Comparison of ENCODE assay signal across 20 cellular contexts in the genomic region with DNA sequence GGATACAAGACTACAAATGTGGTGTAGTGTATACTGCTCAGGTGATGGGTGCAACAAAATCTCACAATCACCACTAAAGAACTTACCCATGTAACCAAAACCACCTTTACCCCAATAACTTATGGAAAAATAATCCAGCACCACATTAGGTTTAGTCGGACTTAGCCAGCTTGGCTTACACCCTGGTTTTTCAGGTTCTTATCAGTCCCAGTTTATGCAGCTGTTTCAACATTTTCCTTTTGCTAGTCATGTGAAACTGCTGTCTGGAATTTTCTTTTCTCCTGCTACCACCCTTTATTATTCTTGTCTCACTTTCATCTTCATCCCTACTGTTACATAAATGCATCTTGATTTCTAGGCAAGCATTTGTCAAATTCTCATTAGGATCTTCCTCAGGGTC. TPM values are rescaled to one million over a fixed set of nuclear protein-coding genes. Genes with fewer than 3 reads are reported as not detected.
DNase-seq lines count a peak whose midpoint lies in the region; ATAC-seq, FAIRE-seq and TF ChIP-seq lines count a peak whose summit lies in the region.
"Had no signal": no experiment of that assay in that cellular context is flagged by ENCODE, and none has a peak within 500 bp of the region (broad histone marks: within the 10 kb centered on the region; RNA-seq: fewer than 3 reads in every experiment).

No MANE protein-coding gene starts in this region.

- no peaks in the 10 kb centered on the region for H3K79me2 ChIP-seq in H1 (ENCODE audit: control insufficient read depth in 1 of 2, insufficient read depth in 2 of 2, low read length in 2 of 2)

- no peak overlapping the region for H4K5ac ChIP-seq in H1 (ENCODE audit: insufficient read length, low read depth, low read length)

- H3K27me3 Mint-ChIP-seq in CD4-positive, alpha-beta T cell, result peaks cover 4% of the 10 kb centered on the region
- H3K27me3 Mint-ChIP-seq in natural killer cell treated with Interleukin-12 subunit alpha and Interleukin-12 subunit beta and Interleukin-15 and Interleukin-18, amount 100 ng/mL, for 72 hours, result peaks cover 0 to 18% of the 10 kb centered on the region in 2 donors
- H3K27me3 Mint-ChIP-seq: CD4-positive, alpha-beta memory T cell had no signal

- CTCF ChIA-PET in H1 (lab: Charles Lee; ENCODE audit: partially characterized antibody), result interaction anchor here (0.9 to 1.4 kb wide), 2 partner anchors 12 to 106 kb away, joined by 3 to 4 read pairs; no protein-coding TSS in a partner anchor
- CTCF ChIA-PET in CD4-positive, alpha-beta T cell (lab: Charles Lee), result interaction anchor here (1.5 kb wide), 1 partner anchor 23 kb away, joined by 3 read pairs; no protein-coding TSS in a partner anchor

- no peaks in the 10 kb centered on the region for H3K79me1 ChIP-seq in H1 (ENCODE audit: low read depth, low read length)

- no peak overlapping the region for H4K8ac ChIP-seq in H1 (ENCODE audit: extremely low read depth, insufficient read depth, low read length)

- no peak overlapping the region; the same call in 1 of the 2 replicates for H2AFZ ChIP-seq in H1 (ENCODE audit: low read length)

- POLR2A ChIA-PET in H1 (lab: Charles Lee; ENCODE audit: partially characterized antibody), result no interaction called here
- POLR2A ChIA-PET in CD4-positive, alpha-beta T cell (lab: Charles Lee), result no interaction called here

- H2BK120ac ChIP-seq in H1 (replicated peaks; ENCODE audit: low read depth, low read length), result no peak overlapping the region

- H3K27ac ChIP-seq in H1 (ENCODE audit: low read depth, low read length), result no peak overlapping the region
- peak overlapping the region in 2 of 4 donors; percentile 57 to 69 for H3K27ac ChIP-seq in pancreas
- no peak overlapping the region for H3K27ac ChIP-seq in CD4-positive, alpha-beta T cell (ENCODE audit: low read depth, low read length)
- H3K27ac ChIP-seq in suprapubic skin, result no peak overlapping the region
- H3K27ac ChIP-seq: C4-2B, HL-60 had no signal

- H2BK5ac ChIP-seq in H1 (ENCODE audit: low read depth, low read length), result no peak overlapping the region

- ATAC-seq in pancreas, result peak; percentile 69 to 93 (median 91)
- no peak for ATAC-seq in CD4-positive, alpha-beta T cell (ENCODE audit: poor library complexity)
- no peak for ATAC-seq in natural killer cell treated with Interleukin-12 subunit alpha and Interleukin-12 subunit beta and Interleukin-15 and Interleukin-18, amount 100 ng/mL, for 72 hours
- ATAC-seq: K562 had no signal

- H3K9ac ChIP-seq in H1 (replicated peaks in 1 of 4; ENCODE audit: extremely low read depth in 1 of 4, low read depth in 3 of 4, low read length in 3 of 4), result no peak overlapping the region

- no peak overlapping the region for H3K56ac ChIP-seq in H1 (replicated peaks; ENCODE audit: insufficient read length, low read depth, low read length)

- H3K4me1 ChIP-seq in H1 (replicated peaks in 1 of 4; ENCODE audit: control insufficient read depth in 3 of 4, insufficient read depth in 4 of 4, low read length in 3 of 4) (peaks cover 0 to 14% (median 6%) of the 10 kb centered on the region in 4 experiments; a peak in 4 of 7 replicates), pancreas (peaks cover 0 to 17% (median 0%) of the 10 kb centered on the region in 3 donors), suprapubic skin (no peaks in the 10 kb centered on the region)

- no peaks in the 10 kb centered on the region for H3K27me3 ChIP-seq in H1 (replicated peaks in 1 of 4; ENCODE audit: control insufficient read depth in 3 of 4, extremely low read depth in 1 of 4, insufficient read depth in 3 of 4, low read length in 3 of 4)
- H3K27me3 ChIP-seq in pancreas, result no peaks in the 10 kb centered on the region
- no peaks in the 10 kb centered on the region for H3K27me3 ChIP-seq in CD4-positive, alpha-beta T cell (ENCODE audit: control insufficient read depth, insufficient read depth, low read length)
- H3K27me3 ChIP-seq in suprapubic skin, result no peaks in the 10 kb centered on the region

- no peak overlapping the region for H3K18ac ChIP-seq in H1 (ENCODE audit: extremely low read depth, low read length)

- H3K4me3 ChIP-seq in H1 (ENCODE audit: extremely low read depth in 1 of 4, insufficient read depth in 2 of 4, low read depth in 3 of 4, low read length in 4 of 4) (no peak overlapping the region), pancreas (no peak overlapping the region), suprapubic skin (no peak overlapping the region)
- H3K4me3 ChIP-seq: K562 had no signal

- peaks cover 0 to 6% of the 10 kb centered on the region in 2 experiments; a peak in 2 of 4 replicates for H3K9me3 ChIP-seq in H1 (ENCODE audit: insufficient read depth in 2 of 2, low read depth in 1 of 2, low read length in 1 of 2)
- H3K9me3 ChIP-seq in pancreas, result no peaks in the 10 kb centered on the region
- H3K9me3 ChIP-seq in CD4-positive, alpha-beta T cell (ENCODE audit: control insufficient read depth, low read length), result no peaks in the 10 kb centered on the region
- no peaks in the 10 kb centered on the region for H3K9me3 ChIP-seq in suprapubic skin

- H2BK12ac ChIP-seq in H1 (ENCODE audit: low read depth, low read length), result peak overlapping the region; percentile 30; the same call in 1 of the 2 replicates

- no peak overlapping the region for H3K27ac Mint-ChIP-seq in CD4-positive, alpha-beta T cell
- H3K27ac Mint-ChIP-seq in natural killer cell treated with Interleukin-12 subunit alpha and Interleukin-12 subunit beta and Interleukin-15 and Interleukin-18, amount 100 ng/mL, for 72 hours, result no peak overlapping the region
- H3K27ac Mint-ChIP-seq: CD4-positive, alpha-beta memory T cell; HFFc6 had no signal

- peaks cover 26% of the 10 kb centered on the region for H3K9me3 Mint-ChIP-seq in CD4-positive, alpha-beta T cell
- H3K9me3 Mint-ChIP-seq in natural killer cell treated with Interleukin-12 subunit alpha and Interleukin-12 subunit beta and Interleukin-15 and Interleukin-18, amount 100 ng/mL, for 72 hours, result peaks cover 9% of the 10 kb centered on the region
- H3K9me3 Mint-ChIP-seq: HFFc6 had no signal

- 85% methylated on average over 1 of the region's 1 CpG; no CpG with 5 or more reads in 1 of the 2 experiments for WGBS in H1 (ENCODE audit: extremely low coverage in 1 of 2, insufficient coverage in 1 of 2, insufficient read length in 1 of 2, insufficient replicate concordance in 2 of 2, low coverage in 1 of 2, low lambda C conversion rate in 2 of 2, missing lambda C conversion rate in 1 of 2), 2 experiments
- 22 to 29% methylated on average over 1 of the region's 1 CpG for WGBS in pancreas, 2 donors
- WGBS in suprapubic skin, result 83% methylated on average over 1 of the region's 1 CpG

- H3K23me2 ChIP-seq in H1 (ENCODE audit: low read depth, low read length), result no peaks in the 10 kb centered on the region

- no peaks in the 10 kb centered on the region for H3K4me1 Mint-ChIP-seq in CD4-positive, alpha-beta T cell (ENCODE audit: low read depth)
- H3K4me1 Mint-ChIP-seq in natural killer cell treated with Interleukin-12 subunit alpha and Interleukin-12 subunit beta and Interleukin-15 and Interleukin-18, amount 100 ng/mL, for 72 hours (ENCODE audit: low read depth in 2 of 2), result no peaks in the 10 kb centered on the region
- H3K4me1 Mint-ChIP-seq: CD4-positive, alpha-beta memory T cell had no signal

- TF ChIP-seq CTCF in H1 (IDR thresholded peaks at IDR 0.05; ENCODE audit: control extremely low read depth in 1 of 3, insufficient read depth in 1 of 3, low read depth in 1 of 3, low read length in 3 of 3), result no peak
- TF ChIP-seq CTCF in pancreas (IDR thresholded peaks at IDR 0.05), result no peak
- TF ChIP-seq CTCF in CD4-positive, alpha-beta T cell (IDR thresholded peaks at IDR 0.05), result no peak
- no peak for TF ChIP-seq CTCF in suprapubic skin (IDR thresholded peaks at IDR 0.05)

- no peak for TF ChIP-seq EP300 in H1 (IDR thresholded peaks at IDR 0.05; ENCODE audit: borderline replicate concordance in 1 of 2, low read depth in 2 of 2, low read length in 2 of 2)
- TF ChIP-seq EP300 in suprapubic skin (IDR thresholded peaks at IDR 0.05), result no peak

- H3K14ac ChIP-seq in H1 (ENCODE audit: insufficient read length), result no peak overlapping the region

- FAIRE-seq in H1 (lab: Jason Lieb, UNC) (no peak), pancreas (lab: Jason Lieb, UNC) (no peak)
- FAIRE-seq: A204.1, H54, K562 had no signal

- no peak overlapping the region for H4K91ac ChIP-seq in H1 (replicated peaks; ENCODE audit: insufficient read length, low read length)

- H3K4me3 Mint-ChIP-seq in CD4-positive, alpha-beta T cell, result no peak overlapping the region
- no peak overlapping the region for H3K4me3 Mint-ChIP-seq in natural killer cell treated with Interleukin-12 subunit alpha and Interleukin-12 subunit beta and Interleukin-15 and Interleukin-18, amount 100 ng/mL, for 72 hours
- H3K4me3 Mint-ChIP-seq: CD4-positive, alpha-beta memory T cell; HFFc6 had no signal

- no peak overlapping the region for H3K23ac ChIP-seq in H1 (ENCODE audit: insufficient read length)

- no peaks in the 10 kb centered on the region for H4K20me1 ChIP-seq in H1 (replicated peaks in 1 of 2; ENCODE audit: control insufficient read depth in 1 of 2, insufficient read depth in 2 of 2, low read length in 2 of 2)

- no peak for TF ChIP-seq POLR2A in H1 (IDR thresholded peaks at IDR 0.05; ENCODE audit: control extremely low read depth in 1 of 2, low read depth in 2 of 2, low read length in 2 of 2)
- no peak for TF ChIP-seq POLR2A in suprapubic skin (IDR thresholded peaks at IDR 0.05)

- no peak overlapping the region for H2AK5ac ChIP-seq in H1 (ENCODE audit: low read depth, low read length)

- H2BK20ac ChIP-seq in H1 (ENCODE audit: low read length), result 0 out of 2 replicates have a peak overlapping the region, but pooled peaks have one; percentile 1

- intact Hi-C loops in pancreas (cut with DNase I), result no loop called here
- intact Hi-C loops in CD4-positive, alpha-beta T cell (cut with DNase I, micrococcal nuclease), result no loop called here

- DNase-seq in LHCN-M2 (ENCODE audit: low read depth), result peak; percentile 24
- no peak for DNase-seq in H1 (ENCODE audit: low read depth in 1 of 2, low spot score in 2 of 2)
- DNase-seq in pancreas, result peak in 3 of 6 donors; percentile 17 to 49 (median 43)
- no peak for DNase-seq in CD4-positive, alpha-beta T cell
- DNase-seq in suprapubic skin (ENCODE audit: low spot score in 2 of 2), result no peak
- no peak for DNase-seq in KBM-7
- DNase-seq in natural killer cell treated with Interleukin-12 subunit alpha and Interleukin-12 subunit beta and Interleukin-15 and Interleukin-18, amount 100 ng/mL, for 72 hours (ENCODE audit: low spot score), result no peak
- DNase-seq: AML-193; Calu3; CD4-positive, alpha-beta memory T cell; DMS79 treated with DMSO at 0.1 percent for 48 hours; GF-D8; HCEC 1CT; HFFc6; IMR-90 had no signal

- in situ Hi-C loops in KBM-7 (cut with MboI; ENCODE audit: low pct_unique_long_range_greater_than_20kb, low sequenced_read_pairs), result no loop called here

- TF ChIP-seq RAD21 in H1 (IDR thresholded peaks at IDR 0.05 in 1 of 2, conservative IDR thresholded peaks at IDR 0.05 in 1 of 2; ENCODE audit: low read depth in 2 of 2, low read length in 2 of 2), result no peak

- H3K4ac ChIP-seq in H1 (replicated peaks; ENCODE audit: insufficient read length, low read depth, low read length), result no peak overlapping the region

- H2BK15ac ChIP-seq in H1 (ENCODE audit: low read length), result no peak overlapping the region

- no peaks in the 10 kb centered on the region; a peak in 1 of 8 replicates for H3K36me3 ChIP-seq in H1 (ENCODE audit: control insufficient read depth in 2 of 4, insufficient read depth in 4 of 4, low read length in 3 of 4)
- H3K36me3 ChIP-seq in pancreas, result no peaks in the 10 kb centered on the region
- no peaks in the 10 kb centered on the region for H3K36me3 ChIP-seq in suprapubic skin

- H3K36me3 Mint-ChIP-seq in CD4-positive, alpha-beta T cell (ENCODE audit: low read depth), result no peaks in the 10 kb centered on the region
- H3K36me3 Mint-ChIP-seq in natural killer cell treated with Interleukin-12 subunit alpha and Interleukin-12 subunit beta and Interleukin-15 and Interleukin-18, amount 100 ng/mL, for 72 hours, result no peaks in the 10 kb centered on the region
- H3K36me3 Mint-ChIP-seq: CD4-positive, alpha-beta memory T cell had no signal

- peak overlapping the region in 1 of 2 experiments; percentile 35; a peak in 1 of 4 replicates for H3K4me2 ChIP-seq in H1 (ENCODE audit: insufficient read depth in 1 of 2, low read depth in 2 of 2, low read length in 2 of 2)

RNA-seq across cellular contexts. Expression of a gene that starts 51.5 kb away (rescaled TPM):
- total RNA-seq in LHCN-M2 (2014; rRNA removed) (0.23 TPM in 1 of 2 replicates, not detected in the other), pancreas (1 to 10 TPM; 2.7 to 5.6 (median 3.4) TPM), suprapubic skin (10 to 100 TPM in 1 of 4 donors, 1 to 10 TPM in 3; 5.1 to 27.4 (median 7.0) TPM)
- 0.21 TPM for polyA plus RNA-seq in LHCN-M2 (2012)
- 1.5 and 2.5 TPM in 2 replicates for total RNA-seq in H1 (2021; fragmentation: NEBNext Ultra II Directional; extraction: Animal tissue kit (Norgen Biotek cat#: 25700))
- polyA plus RNA-seq in H1 (2011; rRNA removed) (0.52 and 1.3 TPM in 2 replicates), pancreas (1 to 10 TPM; 1.7 to 2.5 TPM)
- polyA plus RNA-seq in H1 (2011; cell fraction: cytosol; rRNA removed), result 0.81 TPM
- polyA plus RNA-seq in H1 (2011; cell fraction: nucleus; rRNA removed), result 1.5 TPM
- polyA plus RNA-seq in H1 (2012, experiment 1 of 2), result 0.99 to 1.7 TPM (median 1.4 TPM) in 4 replicates
- polyA plus RNA-seq in H1 (2012, experiment 2 of 2), result 0.07 TPM
- polyA plus RNA-seq in H1 (2013, experiment 1 of 2), result 0.93 TPM
- polyA plus RNA-seq in H1 (2013, experiment 2 of 2), result 1.3 TPM
- polyA minus RNA-seq in H1 (2011; rRNA and poly(A)+ RNA removed), result 3.5 and 6.0 TPM in 2 replicates
- polyA minus RNA-seq in H1 (2011; cell fraction: cytosol; rRNA and poly(A)+ RNA removed), result 2.4 TPM
- 11.8 TPM for polyA minus RNA-seq in H1 (2011; cell fraction: nucleus; rRNA and poly(A)+ RNA removed)
- total RNA-seq in CD4-positive, alpha-beta T cell, result not detected
- total RNA-seq in natural killer cell treated with Interleukin-12 subunit alpha and Interleukin-12 subunit beta and Interleukin-15 and Interleukin-18, amount 100 ng/mL, for 72 hours, result not detected
- total RNA-seq: CD4-positive, alpha-beta memory T cell; K562 had no signal
- polyA plus RNA-seq: CD4-positive, alpha-beta memory T cell; K562 had no signal

Comparison
In these comparisons a context has a peak if more than half of its experiments do, and no peak if none do; other contexts are left out.
1. ATAC-seq: peak in pancreas (4 of 4); none in CD4-positive, alpha-beta T cell (single experiment) and natural killer cell treated with Interleukin-12 subunit alpha and Interleukin-12 subunit beta and Interleukin-15 and Interleukin-18, amount 100 ng/mL, for 72 hours (0 of 2).